Comparison of ENCODE assay signal across 15 cellular contexts in the genomic region with DNA sequence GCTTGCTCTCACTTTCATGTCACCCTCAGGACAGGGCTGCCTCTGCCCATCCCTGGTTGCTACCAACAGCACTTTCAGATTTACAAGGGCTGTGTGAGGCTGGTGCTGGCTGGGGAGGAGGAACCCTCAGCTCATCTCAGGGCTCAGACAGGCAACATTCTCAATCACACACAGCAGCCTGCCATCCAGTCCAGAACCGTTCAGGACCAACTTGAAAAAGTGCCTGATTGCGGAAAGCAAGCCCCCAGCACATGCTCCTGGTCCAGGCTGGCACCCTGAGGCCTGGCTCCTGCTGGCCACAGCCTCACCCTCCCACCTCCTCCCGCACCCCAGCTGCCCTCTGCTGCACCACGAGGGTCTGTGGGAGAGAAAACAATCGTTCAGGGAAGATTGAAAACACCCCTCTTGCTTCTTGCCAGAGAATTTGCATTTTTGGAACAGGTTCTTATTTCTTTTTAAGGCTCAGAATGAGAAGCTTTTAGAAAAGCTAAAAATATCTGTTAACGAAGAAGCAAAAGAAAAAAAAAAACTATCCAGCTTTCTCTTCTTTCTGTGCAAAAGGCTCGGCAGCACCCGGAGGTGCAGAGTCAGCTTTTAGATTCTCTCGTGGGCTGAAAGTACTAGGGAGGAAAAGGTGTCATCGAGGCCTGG.
DNase-seq lines count a peak whose midpoint lies in the region; ATAC-seq and TF ChIP-seq lines count a peak whose summit lies in the region.
"Had no signal": no experiment of that assay in that cellular context is flagged by ENCODE, and none has a peak within 500 bp of the region (broad histone marks: within the 10 kb centered on the region; RNA-seq: fewer than 3 reads in every experiment).

No MANE protein-coding gene starts in this region.

- TF ChIP-seq POLR2A in vagina (IDR thresholded peaks at IDR 0.05) = no peak

- no peak for TF ChIP-seq CTCF in left ventricle myocardium inferior (IDR thresholded peaks at IDR 0.05; ENCODE audit: borderline replicate concordance)
- TF ChIP-seq CTCF in right atrium auricular region (IDR thresholded peaks at IDR 0.05) = no peak
- TF ChIP-seq CTCF in vagina (IDR thresholded peaks at IDR 0.05) = no peak

- H3K27me3 ChIP-seq in left ventricle myocardium inferior (ENCODE audit: low read depth) = no peaks in the 10 kb centered on the region
- no peaks in the 10 kb centered on the region for H3K27me3 ChIP-seq in right atrium auricular region
- H3K27me3 ChIP-seq in vagina = no peaks in the 10 kb centered on the region
- H3K27me3 ChIP-seq: neutrophil, thyroid gland had no signal

- H3K4me3 ChIP-seq in left ventricle myocardium inferior = peak overlapping the region; percentile 15
- no peak overlapping the region for H3K4me3 ChIP-seq in right atrium auricular region
- H3K4me3 ChIP-seq in vagina = no peak overlapping the region
- H3K4me3 ChIP-seq: thyroid gland had no signal

- H3K27ac ChIP-seq in left ventricle myocardium inferior (replicated peaks) (no peak overlapping the region), right atrium auricular region (no peak overlapping the region), vagina (peak overlapping the region; percentile 13)
- H3K27ac ChIP-seq: neutrophil, thyroid gland had no signal

- no peaks in the 10 kb centered on the region for H3K36me3 ChIP-seq in left ventricle myocardium inferior
- no peaks in the 10 kb centered on the region for H3K36me3 ChIP-seq in right atrium auricular region
- no peaks in the 10 kb centered on the region for H3K36me3 ChIP-seq in vagina
- H3K36me3 ChIP-seq: neutrophil, thyroid gland had no signal

- DNase-seq in left ventricle myocardium inferior = no peak
- DNase-seq in right atrium auricular region (ENCODE audit: low spot score) = no peak
- peak; percentile 54 for DNase-seq in globus pallidus (ENCODE audit: low spot score)
- peak in 1 of 2 donors; percentile 60 for DNase-seq in vagina (ENCODE audit: extremely low spot score in 2 of 2)
- no peak for DNase-seq in NCI-H345 (lab: John Stamatoyannopoulos, UW)
- DNase-seq in cortex of kidney (lab: John Stamatoyannopoulos, UW) = no peak
- no peak for DNase-seq in stimulated activated CD4-positive, alpha-beta T cell treated with anti-CD3 and anti-CD28 coated beads, Interleukin-15, amount 100 ng/mL, for 24 hours
- DNase-seq: activated CD4-positive, alpha-beta T cell treated with anti-CD3 and anti-CD28 coated beads for 4 hours; activated naive CD8-positive, alpha-beta T cell treated with anti-CD3 and anti-CD28 coated beads for 36 hours; DMS79; KG1; stimulated activated CD4-positive, alpha-beta T cell treated with anti-CD3 and anti-CD28 coated beads, Interleukin-4, amount 100 ng/mL, for 24 hours; thyroid gland had no signal

- ATAC-seq in HG03442 (IDR thresholded peaks at IDR 0.05; ENCODE audit: unreplicated experiment) = peak; percentile 58

- H3K4me1 ChIP-seq in left ventricle myocardium inferior = no peaks in the 10 kb centered on the region
- H3K4me1 ChIP-seq in right atrium auricular region = no peaks in the 10 kb centered on the region
- H3K4me1 ChIP-seq in vagina = peaks cover 8% of the 10 kb centered on the region
- H3K4me1 ChIP-seq: thyroid gland had no signal

- H3K9me3 ChIP-seq in left ventricle myocardium inferior (replicated peaks) (peaks cover 10% of the 10 kb centered on the region), right atrium auricular region (no peaks in the 10 kb centered on the region), vagina (no peaks in the 10 kb centered on the region)
- H3K9me3 ChIP-seq: neutrophil, thyroid gland had no signal

- intact Hi-C loops in left ventricle myocardium inferior (cut with micrococcal nuclease) (no loop called here), vagina (cut with DNase I) (no loop called here)
